ENCODE assay signal across 18 cellular contexts in genomic region chr5:91049800-91050199, GRCh38.
DNase-seq lines count a peak whose midpoint lies in the region; ATAC-seq, FAIRE-seq and TF ChIP-seq lines count a peak whose summit lies in the region.
"Had no signal": no experiment of that assay in that cellular context is flagged by ENCODE, and none has a peak within 500 bp of the region (broad histone marks: within the 10 kb centered on the region; RNA-seq: fewer than 3 reads in every experiment).

No MANE protein-coding gene starts in this region.

- H3K4me1 Mint-ChIP-seq in MCF 10A (ENCODE audit: insufficient read depth, unreplicated experiment) (peaks cover 26% of the 10 kb centered on the region), endodermal cell (no peaks in the 10 kb centered on the region)
- H3K4me1 Mint-ChIP-seq: stimulated activated naive B cell treated with anti-CD40 and anti-IgM and Interleukin-4, amounts not matched to agents 10 μg/mL and 1 μg/mL and 100 μg/mL, for 72 hours had no signal

- POLR2A ChIA-PET in MCF 10A (lab: Yijun Ruan, JAX) (interaction anchor here (1.1 to 4.1 kb wide), 4 partner anchors 9 to 231 kb away, joined by 3 to 20 read pairs (median 5); no protein-coding TSS in a partner anchor), SK-N-SH (lab: Yijun Ruan, JAX) (interaction anchor here (0.6 kb wide), 1 partner anchor 38 kb away, joined by 5 read pairs; no protein-coding TSS in a partner anchor)

- DNase-seq in MCF 10A (ENCODE audit: unreplicated experiment) (peak; percentile 43), breast epithelium (ENCODE audit: low spot score in 2 of 2) (no peak), SK-N-SH (peak; percentile 39), fibroblast of lung (ENCODE audit: low read depth in 2 of 2) (peak; percentile 18 to 62), urothelium cell line (ENCODE audit: low spot score) (peak; percentile 13), GF-D8 (lab: John Stamatoyannopoulos, UW) (no peak), endodermal cell (no peak)
- DNase-seq: cortex of kidney; esophagus squamous epithelium; left lung; NCI-H1930; NCI-H526; OCI-M1; pancreas; stimulated activated naive B cell treated with anti-CD40 and anti-IgM and Interleukin-4, amounts not matched to agents 10 μg/mL and 1 μg/mL and 100 μg/mL, for 72 hours; upper lobe of right lung had no signal

- H3K27me3 ChIP-seq in breast epithelium, result no peaks in the 10 kb centered on the region
- H3K27me3 ChIP-seq in SK-N-SH (ENCODE audit: insufficient read depth), result no peaks in the 10 kb centered on the region
- no peaks in the 10 kb centered on the region for H3K27me3 ChIP-seq in fibroblast of lung (ENCODE audit: control insufficient read depth, insufficient read depth, low read length)
- H3K27me3 ChIP-seq in endodermal cell (ENCODE audit: control insufficient read depth, insufficient read depth, low read length, poor library complexity, severe bottlenecking), result no peaks in the 10 kb centered on the region
- H3K27me3 ChIP-seq: left lung, pancreas, upper lobe of right lung had no signal

- no peak overlapping the region for H3K4me3 Mint-ChIP-seq in MCF 10A (ENCODE audit: unreplicated experiment)
- no peak overlapping the region for H3K4me3 Mint-ChIP-seq in endodermal cell
- H3K4me3 Mint-ChIP-seq: stimulated activated naive B cell treated with anti-CD40 and anti-IgM and Interleukin-4, amounts not matched to agents 10 μg/mL and 1 μg/mL and 100 μg/mL, for 72 hours had no signal

- CTCF ChIA-PET in MCF 10A (lab: Yijun Ruan, JAX) (interaction anchor here (0.6 to 1.3 kb wide), 3 partner anchors 8 to 335 kb away, joined by 3 to 4 read pairs (median 3); no protein-coding TSS in a partner anchor), SK-N-SH (lab: Yijun Ruan, JAX) (interaction anchor here (0.7 to 1.2 kb wide), 4 partner anchors 16 to 369 kb away, joined by 3 to 4 read pairs (median 3); no protein-coding TSS in a partner anchor)

- no peaks in the 10 kb centered on the region for H3K36me3 ChIP-seq in breast epithelium
- H3K36me3 ChIP-seq in SK-N-SH (replicated peaks in 1 of 2; ENCODE audit: control insufficient read depth in 1 of 2, insufficient read depth in 2 of 2, low read length in 1 of 2), result no peaks in the 10 kb centered on the region
- H3K36me3 ChIP-seq in fibroblast of lung (ENCODE audit: control insufficient read depth, insufficient read depth, low read length), result no peaks in the 10 kb centered on the region
- H3K36me3 ChIP-seq in endodermal cell (ENCODE audit: control insufficient read depth, insufficient read depth, low read length), result peaks cover 8% of the 10 kb centered on the region
- H3K36me3 ChIP-seq: esophagus squamous epithelium, left lung, pancreas, upper lobe of right lung had no signal

- FAIRE-seq in urothelium cell line (lab: Jason Lieb, UNC), result no peak
- FAIRE-seq: A204.1, pancreas had no signal

- H3K9ac ChIP-seq in SK-N-SH (no peak overlapping the region), fibroblast of lung (ENCODE audit: insufficient read depth, low read length) (no peak overlapping the region), endodermal cell (ENCODE audit: extremely low read depth, low read length, poor library complexity, severe bottlenecking) (no peak overlapping the region)

- H3K4me2 ChIP-seq in SK-N-SH (no peak overlapping the region), fibroblast of lung (ENCODE audit: extremely low read depth, insufficient read depth, low read length) (no peak overlapping the region)

- TF ChIP-seq RAD21 in SK-N-SH (IDR thresholded peaks at IDR 0.05; ENCODE audit: low read length), result no peak

- H3K27me3 Mint-ChIP-seq in MCF 10A (ENCODE audit: insufficient read depth, unreplicated experiment) (no peaks in the 10 kb centered on the region), endodermal cell (ENCODE audit: insufficient read depth) (no peaks in the 10 kb centered on the region)

- no peak for TF ChIP-seq POLR2A in breast epithelium (IDR thresholded peaks at IDR 0.05)

- H3K27ac Mint-ChIP-seq in MCF 10A (ENCODE audit: low read depth, unreplicated experiment) (peak overlapping the region; percentile 61), endodermal cell (no peak overlapping the region)
- H3K27ac Mint-ChIP-seq: stimulated activated naive B cell treated with anti-CD40 and anti-IgM and Interleukin-4, amounts not matched to agents 10 μg/mL and 1 μg/mL and 100 μg/mL, for 72 hours had no signal

- no peak for ATAC-seq in GM18498 (IDR thresholded peaks at IDR 0.05; ENCODE audit: unreplicated experiment)
- ATAC-seq: left lung; pancreas; stimulated activated naive B cell treated with anti-CD40 and anti-IgM and Interleukin-4, amounts not matched to agents 10 μg/mL and 1 μg/mL and 100 μg/mL, for 72 hours; upper lobe of right lung had no signal

- H3K9me3 ChIP-seq in breast epithelium, result no peaks in the 10 kb centered on the region
- H3K9me3 ChIP-seq in SK-N-SH, result no peaks in the 10 kb centered on the region
- H3K9me3 ChIP-seq in fibroblast of lung (ENCODE audit: control insufficient read depth, insufficient read depth, low read depth, low read length), result no peaks in the 10 kb centered on the region
- peaks cover 9% of the 10 kb centered on the region for H3K9me3 ChIP-seq in endodermal cell (ENCODE audit: control insufficient read depth, low read length)
- H3K9me3 ChIP-seq: esophagus squamous epithelium, left lung, pancreas, upper lobe of right lung had no signal

- H2AFZ ChIP-seq in SK-N-SH (ENCODE audit: low read depth), result no peak overlapping the region
- no peak overlapping the region for H2AFZ ChIP-seq in fibroblast of lung (ENCODE audit: low read length)

- TF ChIP-seq CTCF in MCF 10A (IDR thresholded peaks at IDR 0.05; ENCODE audit: unreplicated experiment) (no peak), breast epithelium (IDR thresholded peaks at IDR 0.05) (no peak), SK-N-SH (IDR thresholded peaks at IDR 0.05) (no peak), fibroblast of lung (conservative IDR thresholded peaks at IDR 0.05 in 1 of 2, IDR thresholded peaks at IDR 0.05 in 1 of 2; ENCODE audit: low read depth in 1 of 2, low read length in 2 of 2) (no peak), endodermal cell (conservative IDR thresholded peaks at IDR 0.05) (no peak)

- intact Hi-C loops in MCF 10A (cut with micrococcal nuclease), result no loop called here
- intact Hi-C loops in breast epithelium (cut with DNase I; ENCODE audit: low total_unique reads), result no loop called here

- H4K20me1 ChIP-seq in SK-N-SH (ENCODE audit: insufficient read depth) (no peaks in the 10 kb centered on the region), fibroblast of lung (ENCODE audit: control insufficient read depth, extremely low read depth, insufficient read depth, low read length) (no peaks in the 10 kb centered on the region)

- BruUV-seq in MCF 10A (replicated peaks; lab: Mats Ljungman, UMichigan), result no TSS peak

- H3F3A ChIP-seq in SK-N-SH (replicated peaks; ENCODE audit: insufficient read depth), result no peaks in the 10 kb centered on the region

- no peaks in the 10 kb centered on the region for H3K9me2 ChIP-seq in SK-N-SH

- no peak overlapping the region for H3K27ac ChIP-seq in breast epithelium
- peak overlapping the region in 1 of 2 experiments; percentile 62; a peak in 2 of 4 replicates for H3K27ac ChIP-seq in SK-N-SH (ENCODE audit: low read depth in 2 of 2, low read length in 1 of 2)
- no peak overlapping the region for H3K27ac ChIP-seq in fibroblast of lung (ENCODE audit: insufficient read depth, low read length)
- no peak overlapping the region for H3K27ac ChIP-seq in endodermal cell (ENCODE audit: low read depth, low read length)
- H3K27ac ChIP-seq: esophagus squamous epithelium, left lung, pancreas, upper lobe of right lung had no signal

- H3K4me3 ChIP-seq in breast epithelium, result no peak overlapping the region
- no peak overlapping the region for H3K4me3 ChIP-seq in SK-N-SH (ENCODE audit: low read depth in 2 of 2, low read length in 1 of 2)
- H3K4me3 ChIP-seq in fibroblast of lung (replicated peaks in 1 of 4; ENCODE audit: control extremely low read depth in 1 of 4, insufficient read depth in 1 of 4, low read depth in 3 of 4, low read length in 4 of 4), result no peak overlapping the region
- H3K4me3 ChIP-seq in endodermal cell (ENCODE audit: low read length), result no peak overlapping the region
- H3K4me3 ChIP-seq: esophagus squamous epithelium, left lung, pancreas, upper lobe of right lung had no signal

- H3K79me2 ChIP-seq in SK-N-SH (ENCODE audit: insufficient read depth), result no peaks in the 10 kb centered on the region
- H3K79me2 ChIP-seq in fibroblast of lung (ENCODE audit: control insufficient read depth, insufficient read depth, low read length), result no peaks in the 10 kb centered on the region

- peak in 1 of 2 experiments; percentile 70; a peak in 2 of 4 replicates for TF ChIP-seq EP300 in SK-N-SH (IDR thresholded peaks at IDR 0.05; ENCODE audit: borderline replicate concordance in 1 of 2, low read depth in 1 of 2, low read length in 1 of 2)

- H3K4me1 ChIP-seq in breast epithelium (peaks cover 0 to 5% of the 10 kb centered on the region in 2 donors), SK-N-SH (ENCODE audit: control insufficient read depth in 1 of 2, insufficient read depth in 2 of 2, low read depth in 1 of 2, low read length in 1 of 2) (peaks cover 0 to 5% of the 10 kb centered on the region in 2 experiments; a peak in 2 of 4 replicates), fibroblast of lung (ENCODE audit: control insufficient read depth, extremely low read depth, insufficient read depth, low read length) (no peaks in the 10 kb centered on the region), endodermal cell (ENCODE audit: control insufficient read depth, insufficient read depth, low read length) (no peaks in the 10 kb centered on the region)
- H3K4me1 ChIP-seq: esophagus squamous epithelium, pancreas had no signal

- H3K36me3 Mint-ChIP-seq in MCF 10A (ENCODE audit: insufficient read depth, unreplicated experiment) (no peaks in the 10 kb centered on the region), endodermal cell (ENCODE audit: low read depth) (peaks cover 12% of the 10 kb centered on the region)
- H3K36me3 Mint-ChIP-seq: stimulated activated naive B cell treated with anti-CD40 and anti-IgM and Interleukin-4, amounts not matched to agents 10 μg/mL and 1 μg/mL and 100 μg/mL, for 72 hours had no signal

- H3K9me3 Mint-ChIP-seq in MCF 10A (ENCODE audit: unreplicated experiment) (no peaks in the 10 kb centered on the region), endodermal cell (peaks cover 7% of the 10 kb centered on the region)

- 28% methylated on average over 2 of the region's 2 CpGs for WGBS in SK-N-SH (ENCODE audit: low lambda C conversion rate)
- WGBS in endodermal cell (ENCODE audit: insufficient coverage in 1 of 2, insufficient read length in 1 of 2), 2 experiments, result 95% methylated on average over 2 of the region's 2 CpGs; no CpG with 5 or more reads in 1 of the 2 experiments

TF ChIP-seq in SK-N-SH, 30 proteins besides CTCF, POLR2A, EP300 and RAD21 (continues in another document):
- no peak for TF ChIP-seq FOXJ3 (CRISPR knock-in tag; IDR thresholded peaks at IDR 0.05)
- no peak for TF ChIP-seq POLR2AphosphoS5 (IDR thresholded peaks at IDR 0.05; ENCODE audit: low read depth, low read length)
- TF ChIP-seq MEF2A (IDR thresholded peaks at IDR 0.05; ENCODE audit: borderline replicate concordance, low read depth), result no peak
- TF ChIP-seq NFIC (IDR thresholded peaks at IDR 0.05; ENCODE audit: borderline replicate concordance), result 0 out of 2 replicates have a peak, but pooled peaks have one; percentile 8
- TF ChIP-seq TAF1 (IDR thresholded peaks at IDR 0.05; ENCODE audit: borderline replicate concordance, low read depth, low read length), result no peak
- no peak for TF ChIP-seq TEAD4 (IDR thresholded peaks at IDR 0.05; ENCODE audit: borderline replicate concordance, insufficient read depth)

Comparison
In these comparisons a context has a peak if more than half of its experiments do, and no peak if none do; other contexts are left out.
1. DNase-seq: peak in MCF 10A (single experiment), SK-N-SH (single experiment), fibroblast of lung (2 of 2) and urothelium cell line (single experiment); none in breast epithelium (0 of 2), GF-D8 (single experiment) and endodermal cell (single experiment).